Comparison of ENCODE assay signal across 12 cellular contexts in the genomic region with DNA sequence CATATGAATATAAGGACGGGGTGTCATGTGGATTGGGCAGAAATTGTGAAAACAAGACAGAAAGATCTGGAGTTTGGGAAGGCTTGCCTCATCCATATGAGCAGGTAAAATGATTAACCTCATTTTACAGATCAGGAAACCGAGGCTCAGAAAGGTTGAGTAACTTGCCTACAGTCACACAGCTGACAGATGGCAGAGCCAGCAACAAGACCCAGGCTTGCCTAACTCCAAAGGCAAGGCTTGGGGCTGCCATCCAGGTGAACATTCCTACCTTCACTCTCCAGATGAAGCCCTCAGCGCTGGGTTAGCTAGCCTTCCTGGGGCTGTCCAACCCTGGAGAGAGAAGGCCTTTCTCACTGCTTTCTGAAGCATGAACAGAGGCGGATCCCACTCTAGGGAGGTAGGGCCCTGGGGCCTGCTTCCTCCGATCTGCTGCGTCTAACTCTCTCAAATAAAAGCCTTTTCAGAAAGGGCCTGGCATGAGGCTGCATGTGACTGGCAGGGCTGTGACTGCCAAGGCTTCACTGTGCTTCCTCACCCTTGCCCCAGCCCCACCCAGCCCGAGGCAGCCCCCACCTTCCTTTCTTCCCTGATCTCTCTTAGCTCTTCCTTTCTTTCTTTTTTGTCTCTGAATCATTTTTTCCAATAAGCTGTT.
DNase-seq lines count a peak whose midpoint lies in the region; ATAC-seq and TF ChIP-seq lines count a peak whose summit lies in the region.
"Had no signal": no experiment of that assay in that cellular context is flagged by ENCODE, and none has a peak within 500 bp of the region (broad histone marks: within the 10 kb centered on the region; RNA-seq: fewer than 3 reads in every experiment).

No MANE protein-coding gene starts in this region.

- no peak overlapping the region for H4K8ac ChIP-seq in H9 (replicated peaks; ENCODE audit: insufficient read length, low read depth, low read length)

- no peak overlapping the region for H2BK5ac ChIP-seq in H9 (ENCODE audit: insufficient read length, low read length)

- no peak overlapping the region for H2AFZ ChIP-seq in H9 (ENCODE audit: low read length)

- H3K23me2 ChIP-seq in H9 (ENCODE audit: insufficient read length, low read depth, low read length, poor library complexity, severe bottlenecking) = no peaks in the 10 kb centered on the region

- H3K14ac ChIP-seq in H9 (ENCODE audit: insufficient read depth, low read length) = no peak overlapping the region

- no peak overlapping the region for H3K23ac ChIP-seq in H9 (ENCODE audit: insufficient read length, low read depth, low read length)

- no peak for ATAC-seq in HG03354 (IDR thresholded peaks at IDR 0.05; ENCODE audit: poor library complexity, severe bottlenecking, unreplicated experiment)

- TF ChIP-seq CTCF in H9 (conservative IDR thresholded peaks at IDR 0.05) = no peak

- H3K79me1 ChIP-seq in H9 (ENCODE audit: insufficient read depth, low read depth, low read length, poor library complexity, severe bottlenecking) = no peaks in the 10 kb centered on the region

- H4K20me1 ChIP-seq in H9 (ENCODE audit: control insufficient read depth, insufficient read depth, insufficient read length) = no peaks in the 10 kb centered on the region

- no peaks in the 10 kb centered on the region for H3K27me3 ChIP-seq in rectal smooth muscle tissue (ENCODE audit: control insufficient read depth, insufficient read depth, low read length)
- H3K27me3 ChIP-seq in H9 (ENCODE audit: insufficient read depth, low read length) = no peaks in the 10 kb centered on the region

- H3K4me1 ChIP-seq in rectal smooth muscle tissue (ENCODE audit: control insufficient read depth, insufficient read depth, low read length) = peaks cover 38% of the 10 kb centered on the region
- peaks cover 2% of the 10 kb centered on the region; the same call in 1 of the 2 replicates for H3K4me1 ChIP-seq in H9 (ENCODE audit: insufficient read depth, low read length)

- H3K4me1 Mint-ChIP-seq in H9 = peaks cover 31 to 51% of the 10 kb centered on the region in 2 experiments

- no peaks in the 10 kb centered on the region for H3K9me3 Mint-ChIP-seq in H9

- no peak overlapping the region for H3K56ac ChIP-seq in H9 (ENCODE audit: insufficient read length, low read depth, low read length)

- no CpG with 5 or more reads among the region's 7 CpGs for WGBS in H9 (ENCODE audit: extremely low coverage, insufficient read length, low lambda C conversion rate)

- no peak overlapping the region for H3K4me3 Mint-ChIP-seq in H9

- H2BK15ac ChIP-seq in H9 (ENCODE audit: low read depth, low read length) = no peak overlapping the region

- H4K5ac ChIP-seq in H9 (ENCODE audit: insufficient read length, low read depth, low read length) = no peak overlapping the region

- H3K79me2 ChIP-seq in H9 (ENCODE audit: insufficient read depth, low read length) = no peaks in the 10 kb centered on the region

- no peak overlapping the region for H2BK120ac ChIP-seq in H9 (ENCODE audit: low read depth, low read length, poor library complexity, severe bottlenecking)

- no peak overlapping the region for H2BK20ac ChIP-seq in H9 (ENCODE audit: low read depth, low read length, poor library complexity, severe bottlenecking)

- no peak overlapping the region for H2BK12ac ChIP-seq in H9 (ENCODE audit: insufficient read length, low read depth, low read length)

- peak overlapping the region; percentile 96 for H3K27ac ChIP-seq in angular gyrus (ENCODE audit: low read depth, low read length)
- peak overlapping the region; percentile 60 for H3K27ac ChIP-seq in rectal smooth muscle tissue (ENCODE audit: low read depth, low read length)
- H3K27ac ChIP-seq in H9 (ENCODE audit: insufficient read length, low read depth, low read length) = no peak overlapping the region

- H3K36me3 Mint-ChIP-seq in H9 (ENCODE audit: insufficient read depth in 1 of 3, low read depth in 3 of 3) = peaks cover 0 to 3% (median 0%) of the 10 kb centered on the region in 3 experiments; a peak in 2 of 7 replicates

- no peak overlapping the region for H3K4ac ChIP-seq in H9 (ENCODE audit: low read depth, low read length)

- H3K9me3 ChIP-seq in H9 (ENCODE audit: control insufficient read depth, low read depth, low read length) = no peaks in the 10 kb centered on the region

- no peak overlapping the region for H2AK5ac ChIP-seq in H9 (ENCODE audit: insufficient read length, low read length)

- no peak overlapping the region for H4K91ac ChIP-seq in H9 (ENCODE audit: insufficient read length, low read depth, low read length)

- no peak overlapping the region for H3K27ac Mint-ChIP-seq in H9

- no peak overlapping the region for H3K4me3 ChIP-seq in rectal smooth muscle tissue (ENCODE audit: low read length)
- H3K4me3 ChIP-seq: lung had no signal

- DNase-seq in COR-L47 (lab: John Stamatoyannopoulos, UW) (peak; percentile 49), hypothalamus (lab: John Stamatoyannopoulos, UW) (peak in 46 of 51 donors; percentile 29 to 94 (median 78)), AG08396 (ENCODE audit: low spot score) (no peak), H9 (no peak), NCI-H510A treated with DMSO at 0.1 percent for 48 hours (lab: John Stamatoyannopoulos, UW) (no peak)
- DNase-seq: activated CD8-positive, alpha-beta memory T cell treated with anti-CD3 and anti-CD28 coated beads, Interleukin-2, amount 50 U/mL, for 48 hours; MV-4-11; T1000 had no signal

- H3K9ac ChIP-seq in rectal smooth muscle tissue (ENCODE audit: low read length) (no peak overlapping the region), H9 (ENCODE audit: extremely low read depth, insufficient read length, low read length) (no peak overlapping the region)

- H3K36me3 ChIP-seq in rectal smooth muscle tissue (ENCODE audit: control insufficient read depth, insufficient read depth, low read length) = no peaks in the 10 kb centered on the region

- no peak overlapping the region for H3K18ac ChIP-seq in H9 (ENCODE audit: insufficient read length, low read depth, low read length)

- peaks cover 31% of the 10 kb centered on the region for H3K27me3 Mint-ChIP-seq in H9 (ENCODE audit: low read depth)

- no peak overlapping the region for H3T11ph ChIP-seq in H9 (ENCODE audit: low read length)

- H3K4me2 ChIP-seq in H9 (ENCODE audit: insufficient read depth, insufficient read length, low read length) = no peak overlapping the region

Comparison
In these comparisons a context has a peak if more than half of its experiments do, and no peak if none do; other contexts are left out.
1. DNase-seq: peak in COR-L47 (single experiment) and hypothalamus (46 of 51); none in AG08396 (single experiment), H9 (single experiment) and NCI-H510A treated with DMSO at 0.1 percent for 48 hours (single experiment).